ENCODE assay signal across 19 cellular contexts in the genomic region with DNA sequence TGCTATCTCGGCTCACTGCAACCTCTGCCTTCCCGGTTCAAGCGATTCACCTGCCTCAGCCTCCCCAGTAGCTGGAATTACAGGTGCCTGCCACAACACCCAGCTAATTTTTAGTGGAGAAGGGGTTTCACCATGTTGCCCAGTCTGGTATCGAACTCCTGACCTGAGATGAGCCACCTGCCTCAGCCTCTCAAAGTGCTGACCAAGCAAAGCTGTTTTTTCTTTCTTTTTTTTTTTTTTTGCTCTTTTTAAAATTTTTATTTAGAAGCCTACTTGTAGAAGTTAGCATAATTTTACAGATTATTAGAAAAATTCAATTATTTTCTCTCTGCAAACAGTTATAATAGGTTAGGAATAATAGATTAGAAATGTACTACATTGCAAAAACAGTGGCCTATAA.
"Had no signal": no experiment of that assay in that cellular context is flagged by ENCODE, and none has a peak within 500 bp of the region (broad histone marks: within the 10 kb centered on the region; RNA-seq: fewer than 3 reads in every experiment).

No MANE protein-coding gene starts in this region.

- H3K4me3 ChIP-seq: skin epidermis, stomach had no signal

- H3K79me2 ChIP-seq: parathyroid adenoma had no signal

- H3K27me3 ChIP-seq: dorsolateral prefrontal cortex, sigmoid colon, stomach had no signal

- ATAC-seq: esophagus mucosa, heart left ventricle, psoas muscle had no signal

- H3K36me3 ChIP-seq: heart left ventricle, sigmoid colon, stomach had no signal

- H2AFZ ChIP-seq: parathyroid adenoma had no signal

- DNase-seq: cortex of kidney; dorsolateral prefrontal cortex; effector CD8-positive, alpha-beta T cell; heart left ventricle; hippocampal formation; mesendoderm; naive B cell; occipital lobe; psoas muscle; sigmoid colon; stimulated activated CD4-positive, alpha-beta T cell treated with anti-CD3 and anti-CD28 coated beads, Interleukin-12 subunit alpha, Interleukin-12 subunit beta, amount 100 ng/mL, for 4 hours; stimulated activated naive CD4-positive, alpha-beta T cell; stomach; substantia nigra; trophoblast cell had no signal

- H3K27ac ChIP-seq: heart left ventricle, parathyroid adenoma, psoas muscle, sigmoid colon, skin epidermis, stomach had no signal

- H3K9me3 ChIP-seq: heart left ventricle, sigmoid colon, stomach had no signal

- H3K4me1 ChIP-seq: parathyroid adenoma had no signal

- H3K9ac ChIP-seq: parathyroid adenoma had no signal

- FAIRE-seq: endometrium had no signal
